In the genomic region with DNA sequence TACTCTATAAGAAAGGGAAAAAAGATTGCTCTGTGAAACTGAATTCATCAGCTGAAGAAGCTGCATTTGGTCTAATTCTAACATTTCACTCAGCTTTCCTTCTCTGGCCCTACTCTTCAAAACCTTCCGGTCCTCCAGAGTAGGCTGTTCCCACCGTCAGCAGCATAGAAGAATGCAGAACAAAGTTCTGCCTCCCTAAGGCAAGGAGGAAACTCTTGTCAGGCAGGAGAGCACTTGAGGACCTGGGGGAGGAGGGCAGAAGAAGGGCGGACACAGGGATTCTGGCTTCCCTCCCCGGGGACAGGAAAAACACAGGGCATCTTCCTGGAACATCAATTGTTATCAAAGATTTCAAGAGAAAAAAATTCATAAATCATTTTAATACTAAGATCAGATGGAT, we compare ENCODE assay signal across 21 cellular contexts.
"Had no signal": no experiment of that assay in that cellular context is flagged by ENCODE, and none has a peak within 500 bp of the region (broad histone marks: within the 10 kb centered on the region; RNA-seq: fewer than 3 reads in every experiment).

No MANE protein-coding gene starts in this region.

- FAIRE-seq: HepG2, RCC 7860 had no signal

- H3K27ac ChIP-seq: SJSA1, SK-N-MC had no signal

- H3K27me3 ChIP-seq: SJSA1 had no signal

- ATAC-seq: HepG2 had no signal

- H3K36me3 ChIP-seq: SJSA1 had no signal

- H3K4me3 ChIP-seq: SJSA1, SK-N-MC had no signal

- H3K9me3 ChIP-seq: SJSA1 had no signal

- DNase-seq: NCI-H1048, NCI-H1105, NCI-H1417, NCI-H1436 treated with DMSO at 0.1 percent for 48 hours, NCI-H1694, NCI-H187 treated with DMSO at 0.1 percent for 48 hours, NCI-H2029 treated with DMSO at 0.1 percent for 48 hours, NCI-H2171, NCI-H226, NCI-H446, NCI-H510A, NCI-H524 treated with DMSO at 0.1 percent for 48 hours, NCI-H69, NCI-H774, Right ventricle myocardium superior, RPMI8226, SIG-M5 had no signal
